ENCODE assay signal across 8 cellular contexts in the genomic region with DNA sequence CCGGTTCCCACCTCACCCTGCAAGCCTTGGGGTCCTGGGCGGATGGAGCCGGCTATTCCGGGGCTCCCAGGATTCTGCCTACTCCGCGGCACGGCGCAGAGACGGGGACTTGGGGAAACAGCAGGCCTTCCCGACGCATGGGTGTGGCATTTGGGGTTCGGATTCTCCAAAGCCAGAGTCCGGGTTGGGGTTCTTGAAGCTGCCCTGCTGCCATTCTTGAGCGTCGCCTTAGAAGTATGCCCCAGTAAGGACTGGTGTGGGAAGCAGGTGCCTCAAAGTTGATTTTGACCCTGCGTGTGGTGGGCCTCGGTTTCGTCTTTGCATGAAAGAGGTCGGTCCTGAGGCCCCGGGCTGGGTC. TPM values are rescaled to one million over a fixed set of nuclear protein-coding genes. Genes with fewer than 3 reads are reported as not detected.
DNase-seq lines count a peak whose midpoint lies in the region; ATAC-seq lines count a peak whose summit lies in the region.

No MANE protein-coding gene starts in this region.

- peaks cover 34% of the 10 kb centered on the region for H3K36me3 Mint-ChIP-seq in central memory CD8-positive, alpha-beta T cell (ENCODE audit: insufficient read depth)

- ATAC-seq in central memory CD8-positive, alpha-beta T cell (replicated peaks; ENCODE audit: extremely low read depth, poor library complexity, severe bottlenecking) = no peak
- no peak for ATAC-seq in HG03469 (IDR thresholded peaks at IDR 0.05; ENCODE audit: unreplicated experiment)

- peaks cover 53% of the 10 kb centered on the region for H3K4me1 Mint-ChIP-seq in central memory CD8-positive, alpha-beta T cell

- H3K27ac ChIP-seq in HUES64 (ENCODE audit: low read depth, low read length) (peak overlapping the region; percentile 80), muscle layer of colon (ENCODE audit: low read depth, low read length) (peak overlapping the region; percentile 84)

- H3K27ac Mint-ChIP-seq in central memory CD8-positive, alpha-beta T cell (ENCODE audit: low read depth) = peak overlapping the region; percentile 93

- H3K4me3 ChIP-seq in HUES64 (ENCODE audit: low read length) = peak overlapping the region; percentile 100
- H3K4me3 ChIP-seq in muscle layer of colon (ENCODE audit: low read depth in 1 of 2, low read length in 2 of 2) = peak overlapping the region; percentile 61 to 73

- peaks cover 29% of the 10 kb centered on the region for H3K27me3 ChIP-seq in HUES64 (ENCODE audit: insufficient read depth, low read length)
- no peaks in the 10 kb centered on the region for H3K27me3 ChIP-seq in muscle layer of colon (ENCODE audit: control insufficient read depth in 1 of 2, insufficient read depth in 2 of 2, low read length in 2 of 2)

- peak; percentile 8 for DNase-seq in AG08396 (ENCODE audit: low spot score)
- no peak for DNase-seq in central memory CD8-positive, alpha-beta T cell (ENCODE audit: low spot score in 2 of 2)
- DNase-seq in NCI-H2171 treated with DMSO at 0.1 percent for 48 hours (lab: John Stamatoyannopoulos, UW) = no peak
- DNase-seq in posterior vena cava (ENCODE audit: low spot score) = no peak
- no peak for DNase-seq in DMS79 treated with DMSO at 0.1 percent for 48 hours (lab: John Stamatoyannopoulos, UW)

- H3K4me3 Mint-ChIP-seq in central memory CD8-positive, alpha-beta T cell = peak overlapping the region; percentile 96

- H3K4me1 ChIP-seq in HUES64 (ENCODE audit: insufficient read depth, low read length) (no peaks in the 10 kb centered on the region), muscle layer of colon (ENCODE audit: insufficient read depth, low read length) (peaks cover 28% of the 10 kb centered on the region)

- intact Hi-C loops in posterior vena cava (cut with DNase I) = no loop called here

- H3K27me3 Mint-ChIP-seq in central memory CD8-positive, alpha-beta T cell = no peaks in the 10 kb centered on the region

- 8% methylated on average over 20 of the region's 20 CpGs for WGBS in HUES64

- H3K36me3 ChIP-seq in HUES64 (ENCODE audit: insufficient read depth, low read length) = no peaks in the 10 kb centered on the region
- H3K36me3 ChIP-seq in muscle layer of colon (ENCODE audit: insufficient read depth, low read length) = peaks cover 7% of the 10 kb centered on the region

- peak overlapping the region; percentile 92 for H3K9ac ChIP-seq in HUES64 (ENCODE audit: low read depth, low read length)
- peak overlapping the region; percentile 84 for H3K9ac ChIP-seq in muscle layer of colon (ENCODE audit: low read length)

- H3K9me3 ChIP-seq in HUES64 (ENCODE audit: insufficient read depth, low read depth, low read length) = no peaks in the 10 kb centered on the region
- no peaks in the 10 kb centered on the region for H3K9me3 ChIP-seq in muscle layer of colon (ENCODE audit: low read length)

- H3K9me3 Mint-ChIP-seq in central memory CD8-positive, alpha-beta T cell = no peaks in the 10 kb centered on the region

RNA-seq across cellular contexts. Expression of a gene that starts 0.6 kb away (rescaled TPM):
- 85.7 TPM for polyA plus RNA-seq in HUES64 (2013, experiment 1 of 2)
- polyA plus RNA-seq in HUES64 (2013, experiment 2 of 2) = 83.2 TPM
- total RNA-seq in posterior vena cava = 100 to 1,000 TPM; 220 to 234 TPM

RNA-seq across cellular contexts. Expression of a gene that starts 9.0 kb away (rescaled TPM):
- polyA plus RNA-seq in HUES64 (2013, experiment 1 of 2) = 0.35 TPM
- 0.38 TPM for polyA plus RNA-seq in HUES64 (2013, experiment 2 of 2)
- total RNA-seq in posterior vena cava = 1 to 10 TPM; 6.9 to 8.2 TPM

RNA-seq across cellular contexts. Expression of a gene that starts 24.9 kb away (rescaled TPM):
- 3.6 TPM for polyA plus RNA-seq in HUES64 (2013, experiment 1 of 2)
- polyA plus RNA-seq in HUES64 (2013, experiment 2 of 2) = 2.9 TPM
- 1 to 10 TPM; 7.4 to 7.8 TPM for total RNA-seq in posterior vena cava

RNA-seq across cellular contexts. Expression of a gene that starts 31.6 kb away (rescaled TPM):
- 47.5 TPM for polyA plus RNA-seq in HUES64 (2013, experiment 1 of 2)
- polyA plus RNA-seq in HUES64 (2013, experiment 2 of 2) = 53.4 TPM
- total RNA-seq in posterior vena cava = 10 to 100 TPM; 30.0 to 30.9 TPM

RNA-seq across cellular contexts. Expression of a gene that starts 37.6 kb away (rescaled TPM):
- 21.1 TPM for polyA plus RNA-seq in HUES64 (2013, experiment 1 of 2)
- 18.2 TPM for polyA plus RNA-seq in HUES64 (2013, experiment 2 of 2)
- 1 to 10 TPM; 7.8 to 8.0 TPM for total RNA-seq in posterior vena cava
